Comparison of ENCODE assay signal across 1 cellular context in the genomic region with DNA sequence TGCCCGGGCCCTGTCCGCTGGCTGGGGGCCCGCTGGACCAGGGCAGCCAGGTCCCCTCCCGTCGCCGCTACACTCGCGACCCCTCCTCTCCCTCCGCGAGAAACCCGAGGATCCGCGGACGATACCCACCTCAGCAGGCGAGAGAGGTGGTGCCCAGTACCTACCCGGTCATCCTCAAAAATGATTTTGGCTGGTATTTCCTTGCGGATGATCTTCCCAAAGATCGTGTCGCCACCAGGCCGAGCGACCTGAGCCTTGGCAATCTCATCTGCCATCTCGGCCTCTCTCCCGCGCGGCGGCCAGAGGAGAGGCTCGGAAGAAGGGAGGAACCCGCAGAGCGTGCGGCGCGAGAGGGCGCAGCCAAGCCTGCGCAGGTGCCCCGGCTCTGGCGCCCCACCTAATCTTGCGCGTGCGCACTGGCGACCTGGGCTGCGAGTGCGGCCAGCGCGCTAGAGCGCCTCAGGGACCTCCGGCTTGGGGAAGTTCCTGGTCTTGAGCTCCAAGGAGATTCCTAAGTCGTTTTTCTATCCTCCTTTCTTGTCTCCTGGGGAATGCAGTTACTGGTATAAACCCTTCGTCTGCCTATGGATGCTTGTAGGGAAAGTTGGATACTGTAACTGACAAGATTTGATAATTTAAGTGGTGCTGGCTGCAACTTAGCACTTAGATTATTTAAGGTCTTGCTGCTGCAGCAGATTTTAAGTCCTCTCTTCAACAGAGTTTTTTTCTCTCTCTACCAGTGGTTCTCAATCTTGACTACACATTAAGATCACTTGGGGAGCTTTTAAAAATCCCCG.
TF ChIP-seq lines count a peak whose summit lies in the region.

Gene HINT1 (minus strand): TSS at position 326 of the 797 bp plus-strand sequence. CDS start 51 bp downstream, at position 275.

TF ChIP-seq in SK-N-SH, 30 proteins besides CTCF, POLR2A, EP300 and RAD21 (continued from another document):
- no peak for TF ChIP-seq REST (IDR thresholded peaks at IDR 0.05; ENCODE audit: low read depth, low read length)
- TF ChIP-seq ZBTB33 (IDR thresholded peaks at IDR 0.05; ENCODE audit: borderline replicate concordance, low read depth), result 0 out of 2 replicates have a peak, but pooled peaks have one; percentile 23
- TF ChIP-seq GABPA (IDR thresholded peaks at IDR 0.05; ENCODE audit: low read depth), result no peak
- no peak for TF ChIP-seq USF2 (IDR thresholded peaks at IDR 0.05; ENCODE audit: borderline replicate concordance, low read depth, low read length)
- peak; percentile 99 for TF ChIP-seq NRF1 (IDR thresholded peaks at IDR 0.05; ENCODE audit: low read depth, low read length)
